2 cellular contexts compared by ENCODE assay signal in the genomic region with DNA sequence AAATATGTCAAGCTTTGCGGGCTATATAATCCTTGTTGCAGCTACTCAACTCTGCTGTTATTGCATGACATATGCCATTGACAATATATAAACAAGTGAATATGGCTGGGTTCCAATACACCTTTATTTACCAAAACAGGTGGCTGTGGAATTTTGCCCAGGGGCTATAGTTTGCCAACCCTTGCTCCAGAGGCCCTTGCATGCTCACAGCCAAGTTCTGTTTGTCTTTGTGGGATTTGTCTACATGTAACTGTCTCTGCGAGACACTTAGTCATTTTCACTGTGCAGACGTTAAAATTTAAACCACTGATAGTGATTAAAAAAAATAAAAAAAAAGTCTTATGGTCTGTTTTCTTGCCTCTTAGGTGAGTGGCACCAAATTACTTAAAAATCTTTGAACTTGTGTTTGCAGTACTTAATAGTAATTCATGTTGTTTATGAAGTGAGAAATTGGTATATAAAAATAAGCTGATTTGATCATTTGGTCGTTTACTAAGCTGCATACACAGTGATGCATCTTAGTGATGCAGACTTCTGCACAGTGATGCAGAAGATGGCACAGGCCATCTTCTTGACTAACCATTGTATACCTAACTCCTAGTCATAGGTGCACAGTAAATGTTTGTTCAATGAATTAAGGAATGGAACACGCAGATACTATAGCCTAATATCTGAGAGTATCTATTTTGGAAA.
TF ChIP-seq lines count a peak whose summit lies in the region.

No MANE protein-coding gene starts in this region.

TF ChIP-seq in GM23338, 12 proteins besides CTCF, POLR2A, EP300 and RAD21:
- TF ChIP-seq, protein P1, sequence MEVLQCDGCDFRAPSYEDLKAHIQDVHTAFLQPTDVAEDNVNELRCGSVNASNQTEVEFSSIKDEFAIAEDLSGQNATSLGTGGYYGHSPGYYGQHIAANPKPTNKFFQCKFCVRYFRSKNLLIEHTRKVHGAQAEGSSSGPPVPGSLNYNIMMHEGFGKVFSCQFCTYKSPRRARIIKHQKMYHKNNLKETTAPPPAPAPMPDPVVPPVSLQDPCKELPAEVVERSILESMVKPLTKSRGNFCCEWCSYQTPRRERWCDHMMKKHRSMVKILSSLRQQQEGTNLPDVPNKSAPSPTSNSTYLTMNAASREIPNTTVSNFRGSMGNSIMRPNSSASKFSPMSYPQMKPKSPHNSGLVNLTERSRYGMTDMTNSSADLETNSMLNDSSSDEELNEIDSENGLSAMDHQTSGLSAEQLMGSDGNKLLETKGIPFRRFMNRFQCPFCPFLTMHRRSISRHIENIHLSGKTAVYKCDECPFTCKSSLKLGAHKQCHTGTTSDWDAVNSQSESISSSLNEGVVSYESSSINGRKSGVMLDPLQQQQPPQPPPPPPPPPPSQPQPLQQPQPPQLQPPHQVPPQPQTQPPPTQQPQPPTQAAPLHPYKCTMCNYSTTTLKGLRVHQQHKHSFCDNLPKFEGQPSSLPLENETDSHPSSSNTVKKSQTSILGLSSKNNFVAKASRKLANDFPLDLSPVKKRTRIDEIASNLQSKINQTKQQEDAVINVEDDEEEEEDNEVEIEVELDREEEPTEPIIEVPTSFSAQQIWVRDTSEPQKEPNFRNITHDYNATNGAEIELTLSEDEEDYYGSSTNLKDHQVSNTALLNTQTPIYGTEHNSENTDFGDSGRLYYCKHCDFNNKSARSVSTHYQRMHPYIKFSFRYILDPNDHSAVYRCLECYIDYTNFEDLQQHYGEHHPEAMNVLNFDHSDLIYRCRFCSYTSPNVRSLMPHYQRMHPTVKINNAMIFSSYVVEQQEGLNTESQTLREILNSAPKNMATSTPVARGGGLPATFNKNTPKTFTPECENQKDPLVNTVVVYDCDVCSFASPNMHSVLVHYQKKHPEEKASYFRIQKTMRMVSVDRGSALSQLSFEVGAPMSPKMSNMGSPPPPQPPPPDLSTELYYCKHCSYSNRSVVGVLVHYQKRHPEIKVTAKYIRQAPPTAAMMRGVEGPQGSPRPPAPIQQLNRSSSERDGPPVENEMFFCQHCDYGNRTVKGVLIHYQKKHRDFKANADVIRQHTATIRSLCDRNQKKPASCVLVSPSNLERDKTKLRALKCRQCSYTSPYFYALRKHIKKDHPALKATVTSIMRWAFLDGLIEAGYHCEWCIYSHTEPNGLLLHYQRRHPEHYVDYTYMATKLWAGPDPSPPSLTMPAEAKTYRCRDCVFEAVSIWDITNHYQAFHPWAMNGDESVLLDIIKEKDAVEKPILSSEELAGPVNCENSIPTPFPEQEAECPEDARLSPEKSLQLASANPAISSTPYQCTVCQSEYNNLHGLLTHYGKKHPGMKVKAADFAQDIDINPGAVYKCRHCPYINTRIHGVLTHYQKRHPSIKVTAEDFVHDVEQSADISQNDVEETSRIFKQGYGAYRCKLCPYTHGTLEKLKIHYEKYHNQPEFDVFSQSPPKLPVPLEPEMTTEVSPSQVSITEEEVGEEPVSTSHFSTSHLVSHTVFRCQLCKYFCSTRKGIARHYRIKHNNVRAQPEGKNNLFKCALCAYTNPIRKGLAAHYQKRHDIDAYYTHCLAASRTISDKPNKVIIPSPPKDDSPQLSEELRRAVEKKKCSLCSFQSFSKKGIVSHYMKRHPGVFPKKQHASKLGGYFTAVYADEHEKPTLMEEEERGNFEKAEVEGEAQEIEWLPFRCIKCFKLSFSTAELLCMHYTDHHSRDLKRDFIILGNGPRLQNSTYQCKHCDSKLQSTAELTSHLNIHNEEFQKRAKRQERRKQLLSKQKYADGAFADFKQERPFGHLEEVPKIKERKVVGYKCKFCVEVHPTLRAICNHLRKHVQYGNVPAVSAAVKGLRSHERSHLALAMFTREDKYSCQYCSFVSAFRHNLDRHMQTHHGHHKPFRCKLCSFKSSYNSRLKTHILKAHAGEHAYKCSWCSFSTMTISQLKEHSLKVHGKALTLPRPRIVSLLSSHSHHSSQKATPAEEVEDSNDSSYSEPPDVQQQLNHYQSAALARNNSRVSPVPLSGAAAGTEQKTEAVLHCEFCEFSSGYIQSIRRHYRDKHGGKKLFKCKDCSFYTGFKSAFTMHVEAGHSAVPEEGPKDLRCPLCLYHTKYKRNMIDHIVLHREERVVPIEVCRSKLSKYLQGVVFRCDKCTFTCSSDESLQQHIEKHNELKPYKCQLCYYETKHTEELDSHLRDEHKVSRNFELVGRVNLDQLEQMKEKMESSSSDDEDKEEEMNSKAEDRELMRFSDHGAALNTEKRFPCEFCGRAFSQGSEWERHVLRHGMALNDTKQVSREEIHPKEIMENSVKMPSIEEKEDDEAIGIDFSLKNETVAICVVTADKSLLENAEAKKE (CRISPR knock-in tag; IDR thresholded peaks at IDR 0.05): no peak
- TF ChIP-seq, protein P2, sequence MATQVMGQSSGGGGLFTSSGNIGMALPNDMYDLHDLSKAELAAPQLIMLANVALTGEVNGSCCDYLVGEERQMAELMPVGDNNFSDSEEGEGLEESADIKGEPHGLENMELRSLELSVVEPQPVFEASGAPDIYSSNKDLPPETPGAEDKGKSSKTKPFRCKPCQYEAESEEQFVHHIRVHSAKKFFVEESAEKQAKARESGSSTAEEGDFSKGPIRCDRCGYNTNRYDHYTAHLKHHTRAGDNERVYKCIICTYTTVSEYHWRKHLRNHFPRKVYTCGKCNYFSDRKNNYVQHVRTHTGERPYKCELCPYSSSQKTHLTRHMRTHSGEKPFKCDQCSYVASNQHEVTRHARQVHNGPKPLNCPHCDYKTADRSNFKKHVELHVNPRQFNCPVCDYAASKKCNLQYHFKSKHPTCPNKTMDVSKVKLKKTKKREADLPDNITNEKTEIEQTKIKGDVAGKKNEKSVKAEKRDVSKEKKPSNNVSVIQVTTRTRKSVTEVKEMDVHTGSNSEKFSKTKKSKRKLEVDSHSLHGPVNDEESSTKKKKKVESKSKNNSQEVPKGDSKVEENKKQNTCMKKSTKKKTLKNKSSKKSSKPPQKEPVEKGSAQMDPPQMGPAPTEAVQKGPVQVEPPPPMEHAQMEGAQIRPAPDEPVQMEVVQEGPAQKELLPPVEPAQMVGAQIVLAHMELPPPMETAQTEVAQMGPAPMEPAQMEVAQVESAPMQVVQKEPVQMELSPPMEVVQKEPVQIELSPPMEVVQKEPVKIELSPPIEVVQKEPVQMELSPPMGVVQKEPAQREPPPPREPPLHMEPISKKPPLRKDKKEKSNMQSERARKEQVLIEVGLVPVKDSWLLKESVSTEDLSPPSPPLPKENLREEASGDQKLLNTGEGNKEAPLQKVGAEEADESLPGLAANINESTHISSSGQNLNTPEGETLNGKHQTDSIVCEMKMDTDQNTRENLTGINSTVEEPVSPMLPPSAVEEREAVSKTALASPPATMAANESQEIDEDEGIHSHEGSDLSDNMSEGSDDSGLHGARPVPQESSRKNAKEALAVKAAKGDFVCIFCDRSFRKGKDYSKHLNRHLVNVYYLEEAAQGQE (IDR thresholded peaks at IDR 0.05; ENCODE audit: unreplicated experiment): no peak
- no peak for TF ChIP-seq STAT1 (IDR thresholded peaks at IDR 0.05; ENCODE audit: unreplicated experiment)
- TF ChIP-seq CREB1 (CRISPR knock-in tag; IDR thresholded peaks at IDR 0.05; ENCODE audit: low read depth): no peak
- TF ChIP-seq, protein P3, sequence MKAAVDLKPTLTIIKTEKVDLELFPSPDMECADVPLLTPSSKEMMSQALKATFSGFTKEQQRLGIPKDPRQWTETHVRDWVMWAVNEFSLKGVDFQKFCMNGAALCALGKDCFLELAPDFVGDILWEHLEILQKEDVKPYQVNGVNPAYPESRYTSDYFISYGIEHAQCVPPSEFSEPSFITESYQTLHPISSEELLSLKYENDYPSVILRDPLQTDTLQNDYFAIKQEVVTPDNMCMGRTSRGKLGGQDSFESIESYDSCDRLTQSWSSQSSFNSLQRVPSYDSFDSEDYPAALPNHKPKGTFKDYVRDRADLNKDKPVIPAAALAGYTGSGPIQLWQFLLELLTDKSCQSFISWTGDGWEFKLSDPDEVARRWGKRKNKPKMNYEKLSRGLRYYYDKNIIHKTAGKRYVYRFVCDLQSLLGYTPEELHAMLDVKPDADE (IDR thresholded peaks at IDR 0.05): no peak
- no peak for TF ChIP-seq JUNB (IDR thresholded peaks at IDR 0.05; ENCODE audit: unreplicated experiment)
- no peak for TF ChIP-seq POLR2AphosphoS5 (IDR thresholded peaks at IDR 0.05; ENCODE audit: low read depth)
- no peak for TF ChIP-seq ZNF114 (CRISPR knock-in tag; IDR thresholded peaks at IDR 0.05)

TF ChIP-seq in WTC11, 78 proteins besides CTCF, POLR2A, EP300 and RAD21 (continued from another document):
- TF ChIP-seq, protein P4, sequence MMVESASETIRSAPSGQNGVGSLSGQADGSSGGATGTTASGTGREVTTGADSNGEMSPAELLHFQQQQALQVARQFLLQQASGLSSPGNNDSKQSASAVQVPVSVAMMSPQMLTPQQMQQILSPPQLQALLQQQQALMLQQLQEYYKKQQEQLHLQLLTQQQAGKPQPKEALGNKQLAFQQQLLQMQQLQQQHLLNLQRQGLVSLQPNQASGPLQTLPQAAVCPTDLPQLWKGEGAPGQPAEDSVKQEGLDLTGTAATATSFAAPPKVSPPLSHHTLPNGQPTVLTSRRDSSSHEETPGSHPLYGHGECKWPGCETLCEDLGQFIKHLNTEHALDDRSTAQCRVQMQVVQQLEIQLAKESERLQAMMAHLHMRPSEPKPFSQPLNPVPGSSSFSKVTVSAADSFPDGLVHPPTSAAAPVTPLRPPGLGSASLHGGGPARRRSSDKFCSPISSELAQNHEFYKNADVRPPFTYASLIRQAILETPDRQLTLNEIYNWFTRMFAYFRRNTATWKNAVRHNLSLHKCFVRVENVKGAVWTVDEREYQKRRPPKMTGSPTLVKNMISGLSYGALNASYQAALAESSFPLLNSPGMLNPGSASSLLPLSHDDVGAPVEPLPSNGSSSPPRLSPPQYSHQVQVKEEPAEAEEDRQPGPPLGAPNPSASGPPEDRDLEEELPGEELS (CRISPR knock-in tag; IDR thresholded peaks at IDR 0.05): no peak
- TF ChIP-seq, protein P5, sequence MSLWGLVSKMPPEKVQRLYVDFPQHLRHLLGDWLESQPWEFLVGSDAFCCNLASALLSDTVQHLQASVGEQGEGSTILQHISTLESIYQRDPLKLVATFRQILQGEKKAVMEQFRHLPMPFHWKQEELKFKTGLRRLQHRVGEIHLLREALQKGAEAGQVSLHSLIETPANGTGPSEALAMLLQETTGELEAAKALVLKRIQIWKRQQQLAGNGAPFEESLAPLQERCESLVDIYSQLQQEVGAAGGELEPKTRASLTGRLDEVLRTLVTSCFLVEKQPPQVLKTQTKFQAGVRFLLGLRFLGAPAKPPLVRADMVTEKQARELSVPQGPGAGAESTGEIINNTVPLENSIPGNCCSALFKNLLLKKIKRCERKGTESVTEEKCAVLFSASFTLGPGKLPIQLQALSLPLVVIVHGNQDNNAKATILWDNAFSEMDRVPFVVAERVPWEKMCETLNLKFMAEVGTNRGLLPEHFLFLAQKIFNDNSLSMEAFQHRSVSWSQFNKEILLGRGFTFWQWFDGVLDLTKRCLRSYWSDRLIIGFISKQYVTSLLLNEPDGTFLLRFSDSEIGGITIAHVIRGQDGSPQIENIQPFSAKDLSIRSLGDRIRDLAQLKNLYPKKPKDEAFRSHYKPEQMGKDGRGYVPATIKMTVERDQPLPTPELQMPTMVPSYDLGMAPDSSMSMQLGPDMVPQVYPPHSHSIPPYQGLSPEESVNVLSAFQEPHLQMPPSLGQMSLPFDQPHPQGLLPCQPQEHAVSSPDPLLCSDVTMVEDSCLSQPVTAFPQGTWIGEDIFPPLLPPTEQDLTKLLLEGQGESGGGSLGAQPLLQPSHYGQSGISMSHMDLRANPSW (CRISPR knock-in tag; conservative IDR thresholded peaks at IDR 0.05; ENCODE audit: low read depth): no peak
- TF ChIP-seq ZNF317 (CRISPR knock-in tag; IDR thresholded peaks at IDR 0.05; ENCODE audit: borderline replicate concordance, low read depth) (no peak), NFATC4 (CRISPR knock-in tag; IDR thresholded peaks at IDR 0.05) (no peak), CBFB (CRISPR knock-in tag; IDR thresholded peaks at IDR 0.05; ENCODE audit: low read depth) (no peak), ZNF138 (CRISPR knock-in tag; conservative IDR thresholded peaks at IDR 0.05) (no peak), FOXP1 (CRISPR knock-in tag; IDR thresholded peaks at IDR 0.05; ENCODE audit: borderline replicate concordance) (no peak), NR3C1 (CRISPR knock-in tag; conservative IDR thresholded peaks at IDR 0.05; ENCODE audit: low read depth) (no peak), TEAD4 (CRISPR knock-in tag; IDR thresholded peaks at IDR 0.05) (no peak), OVOL2 (CRISPR knock-in tag; IDR thresholded peaks at IDR 0.05; ENCODE audit: borderline replicate concordance) (no peak)
- TF ChIP-seq, protein P6, sequence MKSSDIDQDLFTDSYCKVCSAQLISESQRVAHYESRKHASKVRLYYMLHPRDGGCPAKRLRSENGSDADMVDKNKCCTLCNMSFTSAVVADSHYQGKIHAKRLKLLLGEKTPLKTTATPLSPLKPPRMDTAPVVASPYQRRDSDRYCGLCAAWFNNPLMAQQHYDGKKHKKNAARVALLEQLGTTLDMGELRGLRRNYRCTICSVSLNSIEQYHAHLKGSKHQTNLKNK (CRISPR knock-in tag; IDR thresholded peaks at IDR 0.05): no peak
- TF ChIP-seq, protein P7, sequence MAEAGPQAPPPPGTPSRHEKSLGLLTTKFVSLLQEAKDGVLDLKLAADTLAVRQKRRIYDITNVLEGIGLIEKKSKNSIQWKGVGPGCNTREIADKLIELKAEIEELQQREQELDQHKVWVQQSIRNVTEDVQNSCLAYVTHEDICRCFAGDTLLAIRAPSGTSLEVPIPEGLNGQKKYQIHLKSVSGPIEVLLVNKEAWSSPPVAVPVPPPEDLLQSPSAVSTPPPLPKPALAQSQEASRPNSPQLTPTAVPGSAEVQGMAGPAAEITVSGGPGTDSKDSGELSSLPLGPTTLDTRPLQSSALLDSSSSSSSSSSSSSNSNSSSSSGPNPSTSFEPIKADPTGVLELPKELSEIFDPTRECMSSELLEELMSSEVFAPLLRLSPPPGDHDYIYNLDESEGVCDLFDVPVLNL (CRISPR knock-in tag; IDR thresholded peaks at IDR 0.05; ENCODE audit: borderline replicate concordance, low read depth): no peak
- TF ChIP-seq, protein P8, sequence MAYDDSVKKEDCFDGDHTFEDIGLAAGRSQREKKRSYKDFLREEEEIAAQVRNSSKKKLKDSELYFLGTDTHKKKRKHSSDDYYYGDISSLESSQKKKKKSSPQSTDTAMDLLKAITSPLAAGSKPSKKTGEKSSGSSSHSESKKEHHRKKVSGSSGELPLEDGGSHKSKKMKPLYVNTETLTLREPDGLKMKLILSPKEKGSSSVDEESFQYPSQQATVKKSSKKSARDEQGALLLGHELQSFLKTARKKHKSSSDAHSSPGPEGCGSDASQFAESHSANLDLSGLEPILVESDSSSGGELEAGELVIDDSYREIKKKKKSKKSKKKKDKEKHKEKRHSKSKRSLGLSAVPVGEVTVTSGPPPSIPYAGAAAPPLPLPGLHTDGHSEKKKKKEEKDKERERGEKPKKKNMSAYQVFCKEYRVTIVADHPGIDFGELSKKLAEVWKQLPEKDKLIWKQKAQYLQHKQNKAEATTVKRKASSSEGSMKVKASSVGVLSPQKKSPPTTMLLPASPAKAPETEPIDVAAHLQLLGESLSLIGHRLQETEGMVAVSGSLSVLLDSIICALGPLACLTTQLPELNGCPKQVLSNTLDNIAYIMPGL (CRISPR knock-in tag; IDR thresholded peaks at IDR 0.05): no peak
- TF ChIP-seq, protein P9, sequence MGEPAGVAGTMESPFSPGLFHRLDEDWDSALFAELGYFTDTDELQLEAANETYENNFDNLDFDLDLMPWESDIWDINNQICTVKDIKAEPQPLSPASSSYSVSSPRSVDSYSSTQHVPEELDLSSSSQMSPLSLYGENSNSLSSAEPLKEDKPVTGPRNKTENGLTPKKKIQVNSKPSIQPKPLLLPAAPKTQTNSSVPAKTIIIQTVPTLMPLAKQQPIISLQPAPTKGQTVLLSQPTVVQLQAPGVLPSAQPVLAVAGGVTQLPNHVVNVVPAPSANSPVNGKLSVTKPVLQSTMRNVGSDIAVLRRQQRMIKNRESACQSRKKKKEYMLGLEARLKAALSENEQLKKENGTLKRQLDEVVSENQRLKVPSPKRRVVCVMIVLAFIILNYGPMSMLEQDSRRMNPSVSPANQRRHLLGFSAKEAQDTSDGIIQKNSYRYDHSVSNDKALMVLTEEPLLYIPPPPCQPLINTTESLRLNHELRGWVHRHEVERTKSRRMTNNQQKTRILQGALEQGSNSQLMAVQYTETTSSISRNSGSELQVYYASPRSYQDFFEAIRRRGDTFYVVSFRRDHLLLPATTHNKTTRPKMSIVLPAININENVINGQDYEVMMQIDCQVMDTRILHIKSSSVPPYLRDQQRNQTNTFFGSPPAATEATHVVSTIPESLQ (CRISPR knock-in tag; IDR thresholded peaks at IDR 0.05): no peak
